ENCODE assay signal across 2 cellular contexts in the genomic region with DNA sequence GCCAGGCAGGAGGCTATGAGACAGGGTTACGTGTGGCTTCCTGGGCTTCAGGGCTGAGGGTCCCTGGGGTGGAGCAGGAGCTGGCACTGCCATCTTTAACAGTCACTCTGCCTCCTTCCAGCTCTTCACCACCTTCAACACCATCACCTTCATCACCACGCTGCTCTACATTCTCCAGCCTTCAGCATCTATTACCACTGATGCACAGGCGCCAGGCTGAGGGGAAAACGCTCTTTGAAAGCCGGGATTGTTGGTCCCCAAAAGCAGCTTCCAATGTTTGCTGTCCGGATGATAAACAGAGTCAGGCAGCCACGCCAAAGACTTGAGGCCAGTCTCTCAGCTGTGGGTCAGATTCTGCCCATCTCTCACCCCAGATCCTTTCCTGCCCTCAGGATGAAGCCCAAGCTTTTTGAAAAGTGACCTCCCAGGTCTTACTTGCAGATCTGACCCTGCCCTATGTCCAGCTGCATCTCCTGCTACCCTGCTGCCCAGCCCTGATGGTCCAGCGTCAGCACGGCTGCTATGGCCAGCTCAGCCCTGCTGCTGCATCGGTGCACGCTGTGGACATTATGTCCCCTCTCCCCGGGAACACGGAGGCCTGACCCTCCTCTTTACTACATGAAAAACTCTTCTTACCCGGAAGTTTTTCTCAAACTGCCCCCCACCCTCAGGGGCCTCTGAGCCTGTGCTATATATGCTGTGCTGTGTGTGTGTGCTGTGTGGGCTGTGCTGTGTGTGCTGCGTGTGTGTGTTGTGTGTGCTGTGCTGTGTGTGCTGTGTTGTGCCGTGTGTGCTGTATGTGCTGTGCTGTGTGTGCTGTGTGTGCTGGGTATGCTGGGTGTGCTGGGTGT.
TF ChIP-seq lines count a peak whose summit lies in the region.

No MANE protein-coding gene starts in this region.

TF ChIP-seq in IMR-90, 13 proteins besides CTCF, POLR2A, EP300 and RAD21:
- no peak for TF ChIP-seq SMC3 (IDR thresholded peaks at IDR 0.05; ENCODE audit: low read depth, low read length)
- TF ChIP-seq CEBPB (IDR thresholded peaks at IDR 0.05; ENCODE audit: low read depth, low read length), result no peak
- TF ChIP-seq, protein P1, sequence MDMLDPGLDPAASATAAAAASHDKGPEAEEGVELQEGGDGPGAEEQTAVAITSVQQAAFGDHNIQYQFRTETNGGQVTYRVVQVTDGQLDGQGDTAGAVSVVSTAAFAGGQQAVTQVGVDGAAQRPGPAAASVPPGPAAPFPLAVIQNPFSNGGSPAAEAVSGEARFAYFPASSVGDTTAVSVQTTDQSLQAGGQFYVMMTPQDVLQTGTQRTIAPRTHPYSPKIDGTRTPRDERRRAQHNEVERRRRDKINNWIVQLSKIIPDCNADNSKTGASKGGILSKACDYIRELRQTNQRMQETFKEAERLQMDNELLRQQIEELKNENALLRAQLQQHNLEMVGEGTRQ (IDR thresholded peaks at IDR 0.05; ENCODE audit: low read depth, low read length), result no peak
- no peak for TF ChIP-seq RCOR1 (IDR thresholded peaks at IDR 0.05; ENCODE audit: insufficient replicate concordance, low read length)
- TF ChIP-seq MAZ (IDR thresholded peaks at IDR 0.05; ENCODE audit: borderline replicate concordance, low read depth, low read length), result no peak
- TF ChIP-seq MAFK (IDR thresholded peaks at IDR 0.05; ENCODE audit: low read depth, low read length), result no peak
TF ChIP-seq in IMR-90: peak in this region for 0.

TF ChIP-seq in HepG2, 621 proteins besides CTCF, POLR2A, EP300 and RAD21:
- no peak for TF ChIP-seq ZNF562 (CRISPR knock-in tag; IDR thresholded peaks at IDR 0.05; ENCODE audit: borderline replicate concordance)
- TF ChIP-seq CCAR2 (optimal IDR thresholded peaks at IDR 0.05; ENCODE audit: low read depth, low read length), result no peak
- no peak for TF ChIP-seq ZNF274 (CRISPR knock-in tag; IDR thresholded peaks at IDR 0.05)
- TF ChIP-seq, protein P2, sequence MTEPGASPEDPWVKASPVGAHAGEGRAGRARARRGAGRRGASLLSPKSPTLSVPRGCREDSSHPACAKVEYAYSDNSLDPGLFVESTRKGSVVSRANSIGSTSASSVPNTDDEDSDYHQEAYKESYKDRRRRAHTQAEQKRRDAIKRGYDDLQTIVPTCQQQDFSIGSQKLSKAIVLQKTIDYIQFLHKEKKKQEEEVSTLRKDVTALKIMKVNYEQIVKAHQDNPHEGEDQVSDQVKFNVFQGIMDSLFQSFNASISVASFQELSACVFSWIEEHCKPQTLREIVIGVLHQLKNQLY (CRISPR knock-in tag; IDR thresholded peaks at IDR 0.05), result no peak
- no peak for TF ChIP-seq XRCC5 (optimal IDR thresholded peaks at IDR 0.05; ENCODE audit: low read length)
TF ChIP-seq in HepG2: peak in this region for 0.
